Comparison of ENCODE assay signal across 22 cellular contexts in the genomic region with DNA sequence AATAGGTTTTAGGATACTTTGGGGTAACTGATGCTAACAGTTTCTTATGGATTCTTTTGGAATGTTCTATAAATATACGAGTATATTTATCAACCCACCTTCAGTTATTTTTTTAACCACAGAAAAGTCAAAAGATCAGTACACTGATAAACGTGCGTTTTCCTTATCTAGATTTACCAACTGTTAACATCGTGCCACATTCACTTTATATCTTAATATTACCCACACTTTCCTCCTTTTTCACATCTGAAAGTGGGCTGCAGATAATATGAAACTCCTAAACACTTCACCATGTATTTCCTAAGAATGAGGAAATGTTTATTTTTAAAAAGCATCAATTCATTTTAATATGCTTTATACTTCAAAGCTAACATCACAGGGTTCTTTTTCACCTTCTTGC. TPM values are rescaled to one million over a fixed set of nuclear protein-coding genes. Genes with fewer than 3 reads are reported as not detected.
DNase-seq lines count a peak whose midpoint lies in the region; ATAC-seq and TF ChIP-seq lines count a peak whose summit lies in the region.
"Had no signal": no experiment of that assay in that cellular context is flagged by ENCODE, and none has a peak within 500 bp of the region (broad histone marks: within the 10 kb centered on the region; RNA-seq: fewer than 3 reads in every experiment).

No MANE protein-coding gene starts in this region.

- H3K27me3 ChIP-seq in DND-41 (ENCODE audit: insufficient read depth, low read length, poor library complexity) = no peaks in the 10 kb centered on the region
- H3K27me3 ChIP-seq in MM.1S (replicated peaks; ENCODE audit: insufficient read depth, low read length) = no peaks in the 10 kb centered on the region
- no peaks in the 10 kb centered on the region for H3K27me3 ChIP-seq in neutrophil
- no peaks in the 10 kb centered on the region for H3K27me3 ChIP-seq in adrenal gland

- peaks cover 55% of the 10 kb centered on the region for H3K4me1 ChIP-seq in DND-41 (ENCODE audit: insufficient read depth, low read length)
- peaks cover 70% of the 10 kb centered on the region for H3K4me1 ChIP-seq in MM.1S (ENCODE audit: low read length)
- peaks cover 45 to 48% of the 10 kb centered on the region in 2 experiments for H3K4me1 ChIP-seq in neutrophil (ENCODE audit: control insufficient read depth in 1 of 2, insufficient read depth in 1 of 2, low read depth in 1 of 2, low read length in 1 of 2)
- H3K4me1 ChIP-seq in adrenal gland (replicated peaks in 1 of 2) = peaks cover 11 to 44% of the 10 kb centered on the region in 2 donors
- H3K4me1 ChIP-seq in mucosa of descending colon (ENCODE audit: low read depth) = no peaks in the 10 kb centered on the region

- no peak overlapping the region for H3K27ac Mint-ChIP-seq in activated naive CD8-positive, alpha-beta T cell
- no peak overlapping the region for H3K27ac Mint-ChIP-seq in activated naive CD8-positive, alpha-beta T cell treated with anti-CD3 and anti-CD28 coated beads, Interleukin-2, amount 50 U/mL, for 24 hours

- H4K20me1 ChIP-seq in DND-41 (ENCODE audit: insufficient read depth, low read length) (peaks cover 26% of the 10 kb centered on the region), MM.1S (ENCODE audit: insufficient read depth, low read length) (no peaks in the 10 kb centered on the region)

- TF ChIP-seq POLR2A in adrenal gland (IDR thresholded peaks at IDR 0.05) = no peak

- H2AFZ ChIP-seq in DND-41 (ENCODE audit: low read depth, low read length) (no peak overlapping the region), MM.1S (ENCODE audit: low read length) (no peak overlapping the region)

- peak overlapping the region in 1 of 2 experiments; percentile 4; a peak in 1 of 4 replicates for H3K4me3 ChIP-seq in DND-41 (ENCODE audit: low read depth in 1 of 2, low read length in 2 of 2)
- no peak overlapping the region for H3K4me3 ChIP-seq in MM.1S (ENCODE audit: low read length)
- no peak overlapping the region for H3K4me3 ChIP-seq in neutrophil (ENCODE audit: low read depth in 1 of 2, low read length in 1 of 2)
- H3K4me3 ChIP-seq in adrenal gland = no peak overlapping the region
- no peak overlapping the region for H3K4me3 ChIP-seq in mucosa of descending colon

- DNase-seq in activated naive CD8-positive, alpha-beta T cell treated with anti-CD3 and anti-CD28 coated beads, Interleukin-2, amount 50 U/mL, for 24 hours = no peak
- DNase-seq in DND-41 (no peak), MM.1S (no peak), T-helper 1 cell (no peak), adrenal gland (no peak), mucosa of descending colon (no peak)
- DNase-seq: COR-L47, EL, Kasumi-1, NCI-H1105 treated with DMSO at 0.1 percent for 48 hours, NCI-H146, NCI-H1930, NCI-H2107, NCI-H446, NCI-H524 treated with DMSO at 0.1 percent for 48 hours, NCI-H774, PC-3, SK-N-SH had no signal

- H3K36me3 Mint-ChIP-seq in activated naive CD8-positive, alpha-beta T cell = peaks cover 2% of the 10 kb centered on the region
- H3K36me3 Mint-ChIP-seq in activated naive CD8-positive, alpha-beta T cell treated with anti-CD3 and anti-CD28 coated beads, Interleukin-2, amount 50 U/mL, for 24 hours (ENCODE audit: low read depth) = peaks cover 5% of the 10 kb centered on the region

- H3K4me2 ChIP-seq in DND-41 (ENCODE audit: insufficient read depth, low read length) (peak overlapping the region; percentile 45), MM.1S (ENCODE audit: low read depth, low read length) (peak overlapping the region; percentile 28)
- H3K4me2 ChIP-seq: SK-N-SH had no signal

- H3K79me2 ChIP-seq in DND-41 (ENCODE audit: insufficient read depth, low read length) (peaks cover 95% of the 10 kb centered on the region), MM.1S (ENCODE audit: low read length) (peaks cover 96% of the 10 kb centered on the region)

- no peaks in the 10 kb centered on the region for H3K27me3 Mint-ChIP-seq in activated naive CD8-positive, alpha-beta T cell
- no peaks in the 10 kb centered on the region for H3K27me3 Mint-ChIP-seq in activated naive CD8-positive, alpha-beta T cell treated with anti-CD3 and anti-CD28 coated beads, Interleukin-2, amount 50 U/mL, for 24 hours

- WGBS in adrenal gland, 4 donors = 29 to 48% (median 37%) methylated on average over 4 of the region's 4 CpGs

- peak overlapping the region; percentile 59 for H3K27ac ChIP-seq in DND-41 (ENCODE audit: low read length)
- peak overlapping the region; percentile 74 for H3K27ac ChIP-seq in MM.1S (ENCODE audit: low read length)
- peak overlapping the region; percentile 83 for H3K27ac ChIP-seq in neutrophil
- H3K27ac ChIP-seq in adrenal gland = peak overlapping the region in 1 of 5 donors; percentile 58
- H3K27ac ChIP-seq: C4-2B had no signal

- H3F3A ChIP-seq in MM.1S (ENCODE audit: insufficient read depth, low read length) = peaks cover 56% of the 10 kb centered on the region

- H3K9ac ChIP-seq in DND-41 (ENCODE audit: low read depth, low read length) (no peak overlapping the region), MM.1S (ENCODE audit: low read length) (peak overlapping the region; percentile 3; the same call in 1 of the 2 replicates)
- H3K9ac ChIP-seq: SK-N-SH had no signal

- H3K4me1 Mint-ChIP-seq in activated naive CD8-positive, alpha-beta T cell (ENCODE audit: low read depth) = peaks cover 19% of the 10 kb centered on the region
- peaks cover 8% of the 10 kb centered on the region for H3K4me1 Mint-ChIP-seq in activated naive CD8-positive, alpha-beta T cell treated with anti-CD3 and anti-CD28 coated beads, Interleukin-2, amount 50 U/mL, for 24 hours

- H3K9me3 ChIP-seq in DND-41 (ENCODE audit: insufficient read depth, low read length, severe bottlenecking) = no peaks in the 10 kb centered on the region
- H3K9me3 ChIP-seq in MM.1S (replicated peaks; ENCODE audit: insufficient read depth, low read length) = no peaks in the 10 kb centered on the region
- no peaks in the 10 kb centered on the region for H3K9me3 ChIP-seq in neutrophil
- no peaks in the 10 kb centered on the region for H3K9me3 ChIP-seq in adrenal gland (replicated peaks in 1 of 3)
- H3K9me3 ChIP-seq in mucosa of descending colon = no peaks in the 10 kb centered on the region
- H3K9me3 ChIP-seq: SK-N-SH had no signal

- intact Hi-C loops in adrenal gland (cut with DNase I) (no loop called here), mucosa of descending colon (cut with DNase I, micrococcal nuclease) (no loop called here)

- TF ChIP-seq CTCF in DND-41 (IDR thresholded peaks at IDR 0.05; ENCODE audit: borderline replicate concordance, extremely low read depth, low read length, poor library complexity, severe bottlenecking) (no peak), MM.1S (IDR thresholded peaks at IDR 0.05; ENCODE audit: low read length) (no peak), neutrophil (IDR thresholded peaks at IDR 0.05) (no peak), adrenal gland (IDR thresholded peaks at IDR 0.05) (no peak), mucosa of descending colon (IDR thresholded peaks at IDR 0.05) (no peak)

- H3K9me2 ChIP-seq in MM.1S (replicated peaks; ENCODE audit: insufficient read depth, low read length) = no peaks in the 10 kb centered on the region
- H3K9me2 ChIP-seq: SK-N-SH had no signal

- no peaks in the 10 kb centered on the region for H3K9me3 Mint-ChIP-seq in activated naive CD8-positive, alpha-beta T cell (ENCODE audit: low read depth)
- no peaks in the 10 kb centered on the region for H3K9me3 Mint-ChIP-seq in activated naive CD8-positive, alpha-beta T cell treated with anti-CD3 and anti-CD28 coated beads, Interleukin-2, amount 50 U/mL, for 24 hours

- 0 out of 2 replicates have a peak, but pooled peaks cover 3% of the 10 kb centered on the region for H3K36me3 ChIP-seq in DND-41 (ENCODE audit: insufficient read depth, low read length)
- H3K36me3 ChIP-seq in MM.1S (replicated peaks; ENCODE audit: insufficient read depth, low read length) = no peaks in the 10 kb centered on the region
- H3K36me3 ChIP-seq in neutrophil = no peaks in the 10 kb centered on the region
- H3K36me3 ChIP-seq in adrenal gland (replicated peaks in 1 of 2) = no peaks in the 10 kb centered on the region
- H3K36me3 ChIP-seq in mucosa of descending colon (ENCODE audit: low read depth) = no peaks in the 10 kb centered on the region

- no peak for ATAC-seq in activated naive CD8-positive, alpha-beta T cell treated with anti-CD3 and anti-CD28 coated beads, Interleukin-2, amount 50 U/mL, for 24 hours
- ATAC-seq in DND-41 (ENCODE audit: insufficient read depth, low read depth) = peak; percentile 53; the same call in 2 of the 3 replicates
- no peak for ATAC-seq in mucosa of descending colon
- ATAC-seq: HCT116, PC-3 had no signal

- H3K4me3 Mint-ChIP-seq in activated naive CD8-positive, alpha-beta T cell = peak overlapping the region; percentile 9
- no peak overlapping the region for H3K4me3 Mint-ChIP-seq in activated naive CD8-positive, alpha-beta T cell treated with anti-CD3 and anti-CD28 coated beads, Interleukin-2, amount 50 U/mL, for 24 hours

RNA-seq across cellular contexts. Expression of gene ATF6, which starts 7.7 kb away (rescaled TPM):
- total RNA-seq in adrenal gland (10 to 100 TPM; 21.5 to 34.2 (median 28.6) TPM), mucosa of descending colon (10 to 100 TPM; 21.7 to 24.9 (median 24.5) TPM)
- 10 to 100 TPM in 1 of 3 donors, 1 to 10 TPM in 2; 3.5 to 27.9 (median 3.6) TPM for polyA plus RNA-seq in adrenal gland

RNA-seq across cellular contexts. Expression of gene DUSP12, which starts 24.2 kb away (rescaled TPM):
- total RNA-seq in adrenal gland (10 to 100 TPM; 13.0 to 48.1 (median 16.6) TPM), mucosa of descending colon (10 to 100 TPM; 14.3 to 19.5 (median 15.1) TPM)
- polyA plus RNA-seq in adrenal gland = 10 to 100 TPM in 2 of 3 donors, 1 to 10 TPM in 1; 7.8 to 18.2 (median 15.4) TPM

RNA-seq across cellular contexts. Expression of gene FCRLB, which starts 52.4 kb away (rescaled TPM):
- 1 to 10 TPM in 5 of 8 donors, under 1 TPM in 2, not detected in 1; 0.79 to 3.4 (median 1.8) TPM for total RNA-seq in adrenal gland
- under 1 TPM; 0.42 to 0.67 (median 0.56) TPM for polyA plus RNA-seq in adrenal gland
- under 1 TPM in 1 of 3 donors, not detected in 2; 0.28 TPM for total RNA-seq in mucosa of descending colon
